In the genomic region with DNA sequence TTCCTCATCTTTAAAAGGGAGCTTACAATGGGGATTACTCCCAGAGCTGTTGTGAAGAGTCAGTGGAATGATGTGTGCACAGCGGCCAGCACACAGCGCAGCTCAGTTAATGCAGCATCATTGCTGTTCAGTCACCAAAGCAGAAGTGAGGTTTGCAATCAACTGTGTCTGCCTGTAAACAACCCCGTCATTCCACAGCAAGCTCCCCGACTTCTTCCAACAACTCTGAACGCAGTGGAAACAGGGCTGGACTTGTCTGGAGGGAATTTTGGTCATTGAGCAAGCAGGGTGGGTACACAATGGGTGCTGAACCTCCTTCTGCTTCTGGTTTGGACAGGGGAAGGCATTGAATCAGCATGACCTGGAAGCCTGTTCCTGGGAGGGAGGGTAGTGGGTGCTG, we compare ENCODE assay signal across 18 cellular contexts.
"Had no signal": no experiment of that assay in that cellular context is flagged by ENCODE, and none has a peak within 500 bp of the region (broad histone marks: within the 10 kb centered on the region; RNA-seq: fewer than 3 reads in every experiment).

No MANE protein-coding gene starts in this region.

- H3K36me3 ChIP-seq: esophagus muscularis mucosa, heart right ventricle, neural progenitor cell, thoracic aorta, upper lobe of left lung had no signal

- H3K4me1 ChIP-seq: esophagus muscularis mucosa, heart right ventricle, upper lobe of left lung had no signal

- H3K27me3 ChIP-seq: neural progenitor cell, upper lobe of left lung had no signal

- H3K9ac ChIP-seq: neural progenitor cell had no signal

- H3K4me2 ChIP-seq: neural progenitor cell had no signal

- DNase-seq: activated CD8-positive, alpha-beta memory T cell treated with anti-CD3 and anti-CD28 coated beads, Interleukin-2, amount 50 U/mL, for 48 hours; activated naive CD4-positive, alpha-beta T cell treated with Interleukin-2 at 50 U/mL for 16 hours; activated naive CD8-positive, alpha-beta T cell treated with anti-CD3 and anti-CD28 coated beads for 36 hours; activated T-cell treated with anti-CD3 and anti-CD28 coated beads, Interleukin-2, amount 50 U/mL, for 48 hours; amniotic stem cell; effector CD4-positive, alpha-beta T cell; heart right ventricle; naive thymus-derived CD8-positive, alpha-beta T cell; stimulated activated CD4-positive, alpha-beta T cell treated with anti-CD3 and anti-CD28 coated beads, Interleukin-2, amount 100 ng/mL, for 48 hours; stimulated activated CD8-positive, alpha-beta memory T cell treated with anti-CD3 and anti-CD28 coated beads, Interleukin-4, amount 100 ng/mL, for 48 hours; stimulated activated naive B cell treated with anti-CD40 and anti-IgM and Interleukin-4, amounts not matched to agents 10 μg/mL and 1 μg/mL and 100 μg/mL, for 72 hours; upper lobe of left lung had no signal

- H3K27ac ChIP-seq: esophagus muscularis mucosa, heart right ventricle, neural progenitor cell, thoracic aorta, upper lobe of left lung had no signal

- H3K9me3 ChIP-seq: esophagus muscularis mucosa, heart right ventricle, thoracic aorta, upper lobe of left lung had no signal

- H2AFZ ChIP-seq: neural progenitor cell had no signal

- ATAC-seq: heart right ventricle; left lobe of liver; naive thymus-derived CD8-positive, alpha-beta T cell; SK-N-SH treated with all-trans-retinoic acid at 6 μM for 48 hours; stimulated activated naive B cell treated with anti-CD40 and anti-IgM and Interleukin-4, amounts not matched to agents 10 μg/mL and 1 μg/mL and 100 μg/mL, for 72 hours had no signal

- H3K4me3 ChIP-seq: esophagus muscularis mucosa, heart right ventricle, lung, neural progenitor cell, thoracic aorta, upper lobe of left lung had no signal
